Comparison of ENCODE assay signal across 11 cellular contexts in the genomic region with DNA sequence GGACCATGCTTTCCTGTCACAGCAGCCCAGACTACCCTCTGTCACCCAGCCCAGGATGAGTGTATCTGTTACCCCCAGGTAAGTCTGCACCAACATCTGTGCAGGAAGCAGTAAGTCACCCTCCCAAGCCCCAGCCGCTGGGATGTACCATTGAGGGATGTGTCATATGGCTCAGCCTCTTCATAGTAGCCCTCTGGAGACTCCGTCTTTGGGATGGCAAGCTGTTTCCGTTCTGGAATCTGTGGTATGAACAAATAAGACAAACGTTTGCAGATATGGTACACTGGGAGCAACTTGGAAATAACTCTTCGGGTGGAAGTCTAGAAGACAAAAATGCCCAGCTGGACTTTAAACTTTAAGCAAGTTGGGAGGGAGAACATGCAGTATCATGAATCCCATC.
"Had no signal": no experiment of that assay in that cellular context is flagged by ENCODE, and none has a peak within 500 bp of the region (broad histone marks: within the 10 kb centered on the region; RNA-seq: fewer than 3 reads in every experiment).

No MANE protein-coding gene starts in this region.

- H3K9me3 Mint-ChIP-seq: activated CD4-positive, alpha-beta T cell treated with anti-CD3 and anti-CD28 coated beads, Interleukin-2, amount 10 ng/mL, durations not matched to agents 24 days and 14 days; activated T-helper 1 cell treated with anti-CD3 and anti-CD28 coated beads, Interleukin-12 subunit alpha, Interleukin-12 subunit beta, Interleukin-2, Interleukin-4 antibody, amounts not matched to agents 30 ng/mL and 10 ng/mL and 1 ng/mL, durations not matched to agents 14 hours and 24 hours and 36 hours; naive thymus-derived CD8-positive, alpha-beta T cell had no signal

- H3K27me3 ChIP-seq: breast epithelium had no signal

- ATAC-seq: left lobe of liver; naive thymus-derived CD8-positive, alpha-beta T cell had no signal

- H3K27ac ChIP-seq: breast epithelium, thoracic aorta had no signal

- H3K36me3 Mint-ChIP-seq: naive thymus-derived CD8-positive, alpha-beta T cell had no signal

- H3K4me1 Mint-ChIP-seq: activated CD4-positive, alpha-beta T cell treated with anti-CD3 and anti-CD28 coated beads, Interleukin-2, amount 10 ng/mL, durations not matched to agents 24 days and 14 days; naive thymus-derived CD8-positive, alpha-beta T cell had no signal

- H3K4me3 ChIP-seq: breast epithelium, thoracic aorta had no signal

- H3K9me3 ChIP-seq: breast epithelium, thoracic aorta had no signal

- H3K4me3 Mint-ChIP-seq: activated CD4-positive, alpha-beta T cell treated with anti-CD3 and anti-CD28 coated beads, Interleukin-2, amount 10 ng/mL, durations not matched to agents 24 days and 14 days; activated T-helper 1 cell treated with anti-CD3 and anti-CD28 coated beads, Interleukin-12 subunit alpha, Interleukin-12 subunit beta, Interleukin-2, Interleukin-4 antibody, amounts not matched to agents 30 ng/mL and 10 ng/mL and 1 ng/mL, durations not matched to agents 14 hours and 24 hours and 36 hours; naive thymus-derived CD8-positive, alpha-beta T cell had no signal

- H3K27ac Mint-ChIP-seq: activated CD4-positive, alpha-beta T cell treated with anti-CD3 and anti-CD28 coated beads, Interleukin-2, amount 10 ng/mL, durations not matched to agents 24 days and 14 days; activated T-helper 1 cell treated with anti-CD3 and anti-CD28 coated beads, Interleukin-12 subunit alpha, Interleukin-12 subunit beta, Interleukin-2, Interleukin-4 antibody, amounts not matched to agents 30 ng/mL and 10 ng/mL and 1 ng/mL, durations not matched to agents 14 hours and 24 hours and 36 hours had no signal

- H3K4me1 ChIP-seq: breast epithelium had no signal

- DNase-seq: activated CD4-positive, alpha-beta T cell treated with anti-CD3 and anti-CD28 coated beads, Interleukin-2, amount 10 ng/mL, durations not matched to agents 24 days and 14 days; activated CD4-positive, CD25-positive, alpha-beta regulatory T cell; activated naive CD4-positive, alpha-beta T cell; aorta; erythroblast; mammary epithelial cell; naive thymus-derived CD8-positive, alpha-beta T cell had no signal

- H3K36me3 ChIP-seq: breast epithelium, thoracic aorta had no signal
